In the genomic region with DNA sequence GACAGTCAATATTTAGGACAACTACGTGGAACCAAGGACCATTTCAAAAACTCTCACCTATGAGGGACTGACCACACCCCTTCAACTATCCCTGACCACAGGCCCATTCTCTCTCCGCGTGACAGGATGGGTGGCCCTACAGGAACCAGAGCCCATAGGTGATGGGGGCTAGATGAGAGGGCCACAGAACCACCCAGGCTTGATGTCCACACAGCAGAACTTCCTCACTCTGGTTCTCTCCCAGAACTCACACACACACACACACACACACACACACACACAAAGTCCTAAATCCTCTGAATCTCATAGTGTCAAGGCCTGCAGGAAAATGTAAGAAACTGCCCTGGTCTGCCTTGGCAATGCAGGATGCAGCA, we compare ENCODE assay signal across 10 cellular contexts. TPM values are rescaled to one million over a fixed set of nuclear protein-coding genes. Genes with fewer than 3 reads are reported as not detected.
DNase-seq lines count a peak whose midpoint lies in the region; ATAC-seq and TF ChIP-seq lines count a peak whose summit lies in the region.
"Had no signal": no experiment of that assay in that cellular context is flagged by ENCODE, and none has a peak within 500 bp of the region (broad histone marks: within the 10 kb centered on the region; RNA-seq: fewer than 3 reads in every experiment).

No MANE protein-coding gene starts in this region.

- H3K27ac Mint-ChIP-seq in activated naive CD8-positive, alpha-beta T cell treated with anti-CD3 and anti-CD28 coated beads, Interleukin-2, amount 50 U/mL, for 24 hours = peak overlapping the region; percentile 65

- no peak for ATAC-seq in heart right ventricle
- no peak for ATAC-seq in activated naive CD8-positive, alpha-beta T cell treated with anti-CD3 and anti-CD28 coated beads, Interleukin-2, amount 50 U/mL, for 24 hours
- ATAC-seq in lower lobe of right lung = no peak
- no peak for ATAC-seq in HG02885 (IDR thresholded peaks at IDR 0.05; ENCODE audit: poor library complexity, unreplicated experiment)

- peak overlapping the region; percentile 79 for H3K4me3 Mint-ChIP-seq in activated naive CD8-positive, alpha-beta T cell treated with anti-CD3 and anti-CD28 coated beads, Interleukin-2, amount 50 U/mL, for 24 hours

- intact Hi-C loops in left ventricle myocardium inferior (cut with micrococcal nuclease) = no loop called here
- intact Hi-C loops in heart right ventricle (cut with DNase I) = loop anchor here in 5 of 10 donors (2.0 to 10.0 kb wide), 5 partner anchors 97 to 422 kb away; no protein-coding TSS in a partner anchor
- intact Hi-C loops in lower lobe of right lung (cut with DNase I) = no loop called here

- H3K9me3 ChIP-seq in left ventricle myocardium inferior (replicated peaks) (no peaks in the 10 kb centered on the region), heart right ventricle (no peaks in the 10 kb centered on the region), lower lobe of right lung (no peaks in the 10 kb centered on the region)
- H3K9me3 ChIP-seq: Peyer's patch had no signal

- peak overlapping the region; percentile 78 for H3K4me3 ChIP-seq in left ventricle myocardium inferior
- peak overlapping the region in 3 of 10 donors; percentile 74 to 86 (median 83) for H3K4me3 ChIP-seq in heart right ventricle
- H3K4me3 ChIP-seq in lower lobe of right lung = peak overlapping the region; percentile 89

- WGBS in heart right ventricle, 2 donors = 76 to 79% methylated on average over 3 of the region's 3 CpGs

- H3K4me1 Mint-ChIP-seq in activated naive CD8-positive, alpha-beta T cell treated with anti-CD3 and anti-CD28 coated beads, Interleukin-2, amount 50 U/mL, for 24 hours = peaks cover 55% of the 10 kb centered on the region

- peaks cover 18% of the 10 kb centered on the region for H3K36me3 Mint-ChIP-seq in activated naive CD8-positive, alpha-beta T cell treated with anti-CD3 and anti-CD28 coated beads, Interleukin-2, amount 50 U/mL, for 24 hours (ENCODE audit: low read depth)

- H3K27ac ChIP-seq in left ventricle myocardium inferior (replicated peaks) = peak overlapping the region; percentile 96
- peak overlapping the region in 3 of 10 donors; percentile 93 to 96 (median 94) for H3K27ac ChIP-seq in heart right ventricle
- H3K27ac ChIP-seq in lower lobe of right lung = peak overlapping the region; percentile 36

- no peak for TF ChIP-seq CTCF in left ventricle myocardium inferior (IDR thresholded peaks at IDR 0.05; ENCODE audit: borderline replicate concordance)
- TF ChIP-seq CTCF in heart right ventricle (IDR thresholded peaks at IDR 0.05) = no peak
- TF ChIP-seq CTCF in lower lobe of right lung (IDR thresholded peaks at IDR 0.05) = no peak

- no peaks in the 10 kb centered on the region for H3K27me3 Mint-ChIP-seq in activated naive CD8-positive, alpha-beta T cell treated with anti-CD3 and anti-CD28 coated beads, Interleukin-2, amount 50 U/mL, for 24 hours

- peaks cover 38% of the 10 kb centered on the region for H3K36me3 ChIP-seq in left ventricle myocardium inferior
- peaks cover 0 to 59% (median 18%) of the 10 kb centered on the region in 9 donors for H3K36me3 ChIP-seq in heart right ventricle
- peaks cover 50% of the 10 kb centered on the region for H3K36me3 ChIP-seq in lower lobe of right lung

- no peaks in the 10 kb centered on the region for H3K9me3 Mint-ChIP-seq in activated naive CD8-positive, alpha-beta T cell treated with anti-CD3 and anti-CD28 coated beads, Interleukin-2, amount 50 U/mL, for 24 hours

- H3K4me1 ChIP-seq in left ventricle myocardium inferior (peaks cover 60% of the 10 kb centered on the region), heart right ventricle (peaks cover 9 to 60% (median 43%) of the 10 kb centered on the region in 9 donors), lower lobe of right lung (peaks cover 48% of the 10 kb centered on the region)

- no peak for DNase-seq in left ventricle myocardium inferior
- no peak for DNase-seq in heart right ventricle
- DNase-seq in activated naive CD8-positive, alpha-beta T cell treated with anti-CD3 and anti-CD28 coated beads, Interleukin-2, amount 50 U/mL, for 24 hours = no peak
- DNase-seq in lower lobe of right lung = peak; percentile 45
- DNase-seq in NCI-H524 (lab: John Stamatoyannopoulos, UW) = no peak
- DNase-seq in Kasumi-1 (lab: John Stamatoyannopoulos, UW) = no peak
- DNase-seq in retina = no peak
- DNase-seq: DMS153 had no signal

- H3K27me3 ChIP-seq in left ventricle myocardium inferior (ENCODE audit: low read depth) = no peaks in the 10 kb centered on the region
- H3K27me3 ChIP-seq in heart right ventricle = no peaks in the 10 kb centered on the region
- H3K27me3 ChIP-seq in lower lobe of right lung (ENCODE audit: low read depth) = no peaks in the 10 kb centered on the region
- H3K27me3 ChIP-seq: Peyer's patch had no signal

RNA-seq across cellular contexts. Expression of gene ZNF319, which starts 1.5 kb away (rescaled TPM):
- total RNA-seq in left ventricle myocardium inferior (10.0 TPM), heart right ventricle (10 to 100 TPM in 1 of 10 donors, 1 to 10 TPM in 9; 5.0 to 11.3 (median 7.5) TPM), lower lobe of right lung (11.0 TPM)
- polyA plus RNA-seq in heart right ventricle = 1 to 10 TPM; 3.5 to 4.3 TPM

RNA-seq across cellular contexts. Expression of gene USB1, which starts 2.2 kb away (rescaled TPM):
- 35.2 TPM for total RNA-seq in left ventricle myocardium inferior
- 10 to 100 TPM; 21.1 to 39.2 (median 31.5) TPM for total RNA-seq in heart right ventricle
- polyA plus RNA-seq in heart right ventricle = 10 to 100 TPM; 23.6 to 44.3 TPM
- total RNA-seq in lower lobe of right lung = 39.9 TPM

RNA-seq across cellular contexts. Expression of gene MMP15, which starts 26.6 kb away (rescaled TPM):
- total RNA-seq in left ventricle myocardium inferior = 64.1 TPM
- total RNA-seq in heart right ventricle = 10 to 100 TPM; 38.2 to 88.4 (median 59.3) TPM
- polyA plus RNA-seq in heart right ventricle = 10 to 100 TPM; 24.4 to 31.4 TPM
- total RNA-seq in lower lobe of right lung = 21.5 TPM

RNA-seq across cellular contexts. Expression of gene CNGB1, which starts 28.1 kb away (rescaled TPM):
- total RNA-seq in left ventricle myocardium inferior = not detected
- total RNA-seq in heart right ventricle = not detected
- polyA plus RNA-seq in heart right ventricle = not detected
- 0.35 TPM for total RNA-seq in lower lobe of right lung
